ENCODE assay signal across 22 cellular contexts in the genomic region with DNA sequence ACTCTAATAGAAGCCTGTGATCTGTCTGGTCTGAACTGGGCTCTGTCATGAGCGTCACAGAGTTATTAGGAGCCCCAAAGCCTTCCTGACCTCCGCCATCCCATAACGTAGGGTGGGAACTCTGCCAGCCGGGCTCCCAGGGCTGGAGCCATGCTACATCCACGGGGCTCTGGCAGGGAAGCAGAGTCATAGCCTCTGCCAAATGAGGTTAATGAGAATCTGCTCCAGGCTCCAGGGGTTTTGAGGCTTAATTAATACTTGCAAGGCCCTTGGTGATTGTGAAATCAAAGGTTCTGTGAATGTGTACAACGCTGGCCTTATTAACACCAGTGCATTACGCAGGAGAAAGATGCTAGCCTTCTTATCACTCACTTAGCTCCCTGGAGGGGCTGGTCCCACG. TPM values are rescaled to one million over a fixed set of nuclear protein-coding genes. Genes with fewer than 3 reads are reported as not detected.
"Had no signal": no experiment of that assay in that cellular context is flagged by ENCODE, and none has a peak within 500 bp of the region (broad histone marks: within the 10 kb centered on the region; RNA-seq: fewer than 3 reads in every experiment).

No MANE protein-coding gene starts in this region.

- FAIRE-seq: kidney, TTC549 had no signal

- DNase-seq: activated CD4-positive, alpha-beta memory T cell treated with anti-CD3 and anti-CD28 coated beads for 36 hours; activated CD4-positive, alpha-beta T cell treated with anti-CD3 and anti-CD28 coated beads for 36 hours; activated naive CD4-positive, alpha-beta T cell; activated naive CD8-positive, alpha-beta T cell treated with anti-CD3 and anti-CD28 coated beads for 36 hours; activated T-cell treated with anti-CD3 and anti-CD28 coated beads for 4 hours; amniotic stem cell; endodermal cell; foreskin keratinocyte; glutamatergic neuron; hypothalamus; kidney; midbrain; nucleus accumbens; right cardiac atrium; stimulated activated CD4-positive, alpha-beta T cell treated with anti-CD3 and anti-CD28 coated beads, Interleukin-2, amount 100 ng/mL, for 24 hours; stimulated activated naive CD4-positive, alpha-beta T cell treated with Interleukin-2 at 50 U/mL for 16 hours; uterus had no signal

- H3K27ac Mint-ChIP-seq: activated CD4-positive, alpha-beta memory T cell treated with anti-CD3 and anti-CD28 coated beads for 36 hours; activated CD4-positive, alpha-beta T cell treated with anti-CD3 and anti-CD28 coated beads for 36 hours; activated naive CD8-positive, alpha-beta T cell treated with anti-CD3 and anti-CD28 coated beads for 36 hours; endodermal cell; nephron; WTC11 had no signal

- ATAC-seq: activated CD4-positive, alpha-beta T cell treated with anti-CD3 and anti-CD28 coated beads for 36 hours; foreskin keratinocyte; right cardiac atrium; WTC11 had no signal

- H3K27me3 Mint-ChIP-seq: activated CD4-positive, alpha-beta memory T cell treated with anti-CD3 and anti-CD28 coated beads for 36 hours; activated CD4-positive, alpha-beta T cell treated with anti-CD3 and anti-CD28 coated beads for 36 hours; activated naive CD8-positive, alpha-beta T cell treated with anti-CD3 and anti-CD28 coated beads for 36 hours had no signal

- H3K9me3 ChIP-seq: tibial nerve, uterus had no signal

- H3K9me3 Mint-ChIP-seq: activated CD4-positive, alpha-beta memory T cell treated with anti-CD3 and anti-CD28 coated beads for 36 hours had no signal

- H3K4me1 ChIP-seq: tibial nerve, uterus had no signal

- H3K36me3 ChIP-seq: tibial nerve, uterus had no signal

- H3K4me1 Mint-ChIP-seq: activated naive CD8-positive, alpha-beta T cell treated with anti-CD3 and anti-CD28 coated beads for 36 hours had no signal

- H3K36me3 Mint-ChIP-seq: activated CD4-positive, alpha-beta memory T cell treated with anti-CD3 and anti-CD28 coated beads for 36 hours; activated naive CD8-positive, alpha-beta T cell treated with anti-CD3 and anti-CD28 coated beads for 36 hours; WTC11 had no signal

- H3K27ac ChIP-seq: foreskin keratinocyte, tibial nerve, uterus had no signal

- H3K4me3 Mint-ChIP-seq: activated CD4-positive, alpha-beta memory T cell treated with anti-CD3 and anti-CD28 coated beads for 36 hours; activated CD4-positive, alpha-beta T cell treated with anti-CD3 and anti-CD28 coated beads for 36 hours; activated naive CD8-positive, alpha-beta T cell treated with anti-CD3 and anti-CD28 coated beads for 36 hours; endodermal cell; nephron; WTC11 had no signal

- H3K4me3 ChIP-seq: tibial nerve, uterus had no signal

- H3K27me3 ChIP-seq: tibial nerve, uterus had no signal

RNA-seq across cellular contexts. Expression of a gene that starts 48.4 kb away (rescaled TPM):
- total RNA-seq: cardiac septum had no signal
